1 cellular context compared by ENCODE assay signal in the genomic region with DNA sequence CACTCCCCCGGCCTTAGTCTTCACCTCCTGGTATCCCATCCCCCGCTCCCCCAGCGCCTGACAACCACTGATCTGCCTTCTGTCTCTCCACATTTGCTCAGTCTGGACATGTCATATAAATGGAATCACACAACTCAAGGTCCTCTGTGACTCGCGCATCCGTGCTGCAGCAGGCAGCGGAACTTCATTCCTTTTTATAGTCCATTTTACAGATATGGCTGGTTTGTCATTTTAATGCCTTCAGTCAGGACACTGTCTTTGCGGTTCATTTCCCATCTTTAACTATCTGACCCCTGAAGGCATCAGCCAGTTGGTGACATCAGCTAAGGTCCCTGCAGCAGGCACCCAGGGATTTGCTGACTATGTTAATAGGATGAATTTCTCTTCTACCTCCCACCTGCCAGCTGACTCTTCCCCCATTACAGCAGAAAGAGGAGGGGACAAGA.
TF ChIP-seq lines count a peak whose summit lies in the region.

No MANE protein-coding gene starts in this region.

TF ChIP-seq in H1, 55 proteins besides CTCF, POLR2A, EP300 and RAD21:
- TF ChIP-seq EZH2 (IDR thresholded peaks at IDR 0.05; ENCODE audit: low read depth, low read length, severe bottlenecking) (no peak), SP1 (IDR thresholded peaks at IDR 0.05; ENCODE audit: low read depth, low read length) (no peak), ASH2L (IDR thresholded peaks at IDR 0.05; ENCODE audit: low read length) (no peak), POLR2AphosphoS5 (IDR thresholded peaks at IDR 0.05; ENCODE audit: low read depth, low read length) (no peak), KDM5A (IDR thresholded peaks at IDR 0.05; ENCODE audit: low read length) (no peak), PHF8 (conservative IDR thresholded peaks at IDR 0.05; ENCODE audit: low read depth, low read length) (no peak), NRF1 (IDR thresholded peaks at IDR 0.05; ENCODE audit: low read depth, low read length) (no peak), POU5F1 (IDR thresholded peaks at IDR 0.05; ENCODE audit: low read depth, low read length) (no peak), CBX5 (IDR thresholded peaks at IDR 0.05; ENCODE audit: low read depth, low read length) (no peak), RXRA (IDR thresholded peaks at IDR 0.05; ENCODE audit: insufficient read depth, low read depth, low read length) (no peak), TAF1 (IDR thresholded peaks at IDR 0.05; ENCODE audit: low read depth, low read length) (no peak), JUN (IDR thresholded peaks at IDR 0.05; ENCODE audit: low read depth, low read length) (no peak), EGR1 (IDR thresholded peaks at IDR 0.05; ENCODE audit: borderline replicate concordance, low read depth, low read length) (no peak), BACH1 (IDR thresholded peaks at IDR 0.05; ENCODE audit: low read length) (no peak)
- TF ChIP-seq, protein P1, sequence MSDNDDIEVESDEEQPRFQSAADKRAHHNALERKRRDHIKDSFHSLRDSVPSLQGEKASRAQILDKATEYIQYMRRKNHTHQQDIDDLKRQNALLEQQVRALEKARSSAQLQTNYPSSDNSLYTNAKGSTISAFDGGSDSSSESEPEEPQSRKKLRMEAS (IDR thresholded peaks at IDR 0.05): no peak
- TF ChIP-seq, protein P2, sequence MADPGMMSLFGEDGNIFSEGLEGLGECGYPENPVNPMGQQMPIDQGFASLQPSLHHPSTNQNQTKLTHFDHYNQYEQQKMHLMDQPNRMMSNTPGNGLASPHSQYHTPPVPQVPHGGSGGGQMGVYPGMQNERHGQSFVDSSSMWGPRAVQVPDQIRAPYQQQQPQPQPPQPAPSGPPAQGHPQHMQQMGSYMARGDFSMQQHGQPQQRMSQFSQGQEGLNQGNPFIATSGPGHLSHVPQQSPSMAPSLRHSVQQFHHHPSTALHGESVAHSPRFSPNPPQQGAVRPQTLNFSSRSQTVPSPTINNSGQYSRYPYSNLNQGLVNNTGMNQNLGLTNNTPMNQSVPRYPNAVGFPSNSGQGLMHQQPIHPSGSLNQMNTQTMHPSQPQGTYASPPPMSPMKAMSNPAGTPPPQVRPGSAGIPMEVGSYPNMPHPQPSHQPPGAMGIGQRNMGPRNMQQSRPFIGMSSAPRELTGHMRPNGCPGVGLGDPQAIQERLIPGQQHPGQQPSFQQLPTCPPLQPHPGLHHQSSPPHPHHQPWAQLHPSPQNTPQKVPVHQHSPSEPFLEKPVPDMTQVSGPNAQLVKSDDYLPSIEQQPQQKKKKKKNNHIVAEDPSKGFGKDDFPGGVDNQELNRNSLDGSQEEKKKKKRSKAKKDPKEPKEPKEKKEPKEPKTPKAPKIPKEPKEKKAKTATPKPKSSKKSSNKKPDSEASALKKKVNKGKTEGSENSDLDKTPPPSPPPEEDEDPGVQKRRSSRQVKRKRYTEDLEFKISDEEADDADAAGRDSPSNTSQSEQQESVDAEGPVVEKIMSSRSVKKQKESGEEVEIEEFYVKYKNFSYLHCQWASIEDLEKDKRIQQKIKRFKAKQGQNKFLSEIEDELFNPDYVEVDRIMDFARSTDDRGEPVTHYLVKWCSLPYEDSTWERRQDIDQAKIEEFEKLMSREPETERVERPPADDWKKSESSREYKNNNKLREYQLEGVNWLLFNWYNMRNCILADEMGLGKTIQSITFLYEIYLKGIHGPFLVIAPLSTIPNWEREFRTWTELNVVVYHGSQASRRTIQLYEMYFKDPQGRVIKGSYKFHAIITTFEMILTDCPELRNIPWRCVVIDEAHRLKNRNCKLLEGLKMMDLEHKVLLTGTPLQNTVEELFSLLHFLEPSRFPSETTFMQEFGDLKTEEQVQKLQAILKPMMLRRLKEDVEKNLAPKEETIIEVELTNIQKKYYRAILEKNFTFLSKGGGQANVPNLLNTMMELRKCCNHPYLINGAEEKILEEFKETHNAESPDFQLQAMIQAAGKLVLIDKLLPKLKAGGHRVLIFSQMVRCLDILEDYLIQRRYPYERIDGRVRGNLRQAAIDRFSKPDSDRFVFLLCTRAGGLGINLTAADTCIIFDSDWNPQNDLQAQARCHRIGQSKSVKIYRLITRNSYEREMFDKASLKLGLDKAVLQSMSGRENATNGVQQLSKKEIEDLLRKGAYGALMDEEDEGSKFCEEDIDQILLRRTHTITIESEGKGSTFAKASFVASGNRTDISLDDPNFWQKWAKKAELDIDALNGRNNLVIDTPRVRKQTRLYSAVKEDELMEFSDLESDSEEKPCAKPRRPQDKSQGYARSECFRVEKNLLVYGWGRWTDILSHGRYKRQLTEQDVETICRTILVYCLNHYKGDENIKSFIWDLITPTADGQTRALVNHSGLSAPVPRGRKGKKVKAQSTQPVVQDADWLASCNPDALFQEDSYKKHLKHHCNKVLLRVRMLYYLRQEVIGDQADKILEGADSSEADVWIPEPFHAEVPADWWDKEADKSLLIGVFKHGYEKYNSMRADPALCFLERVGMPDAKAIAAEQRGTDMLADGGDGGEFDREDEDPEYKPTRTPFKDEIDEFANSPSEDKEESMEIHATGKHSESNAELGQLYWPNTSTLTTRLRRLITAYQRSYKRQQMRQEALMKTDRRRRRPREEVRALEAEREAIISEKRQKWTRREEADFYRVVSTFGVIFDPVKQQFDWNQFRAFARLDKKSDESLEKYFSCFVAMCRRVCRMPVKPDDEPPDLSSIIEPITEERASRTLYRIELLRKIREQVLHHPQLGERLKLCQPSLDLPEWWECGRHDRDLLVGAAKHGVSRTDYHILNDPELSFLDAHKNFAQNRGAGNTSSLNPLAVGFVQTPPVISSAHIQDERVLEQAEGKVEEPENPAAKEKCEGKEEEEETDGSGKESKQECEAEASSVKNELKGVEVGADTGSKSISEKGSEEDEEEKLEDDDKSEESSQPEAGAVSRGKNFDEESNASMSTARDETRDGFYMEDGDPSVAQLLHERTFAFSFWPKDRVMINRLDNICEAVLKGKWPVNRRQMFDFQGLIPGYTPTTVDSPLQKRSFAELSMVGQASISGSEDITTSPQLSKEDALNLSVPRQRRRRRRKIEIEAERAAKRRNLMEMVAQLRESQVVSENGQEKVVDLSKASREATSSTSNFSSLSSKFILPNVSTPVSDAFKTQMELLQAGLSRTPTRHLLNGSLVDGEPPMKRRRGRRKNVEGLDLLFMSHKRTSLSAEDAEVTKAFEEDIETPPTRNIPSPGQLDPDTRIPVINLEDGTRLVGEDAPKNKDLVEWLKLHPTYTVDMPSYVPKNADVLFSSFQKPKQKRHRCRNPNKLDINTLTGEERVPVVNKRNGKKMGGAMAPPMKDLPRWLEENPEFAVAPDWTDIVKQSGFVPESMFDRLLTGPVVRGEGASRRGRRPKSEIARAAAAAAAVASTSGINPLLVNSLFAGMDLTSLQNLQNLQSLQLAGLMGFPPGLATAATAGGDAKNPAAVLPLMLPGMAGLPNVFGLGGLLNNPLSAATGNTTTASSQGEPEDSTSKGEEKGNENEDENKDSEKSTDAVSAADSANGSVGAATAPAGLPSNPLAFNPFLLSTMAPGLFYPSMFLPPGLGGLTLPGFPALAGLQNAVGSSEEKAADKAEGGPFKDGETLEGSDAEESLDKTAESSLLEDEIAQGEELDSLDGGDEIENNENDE (IDR thresholded peaks at IDR 0.05; ENCODE audit: insufficient replicate concordance, low read length): no peak
- TF ChIP-seq, protein P3, sequence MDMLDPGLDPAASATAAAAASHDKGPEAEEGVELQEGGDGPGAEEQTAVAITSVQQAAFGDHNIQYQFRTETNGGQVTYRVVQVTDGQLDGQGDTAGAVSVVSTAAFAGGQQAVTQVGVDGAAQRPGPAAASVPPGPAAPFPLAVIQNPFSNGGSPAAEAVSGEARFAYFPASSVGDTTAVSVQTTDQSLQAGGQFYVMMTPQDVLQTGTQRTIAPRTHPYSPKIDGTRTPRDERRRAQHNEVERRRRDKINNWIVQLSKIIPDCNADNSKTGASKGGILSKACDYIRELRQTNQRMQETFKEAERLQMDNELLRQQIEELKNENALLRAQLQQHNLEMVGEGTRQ (IDR thresholded peaks at IDR 0.05; ENCODE audit: low read length): no peak
- TF ChIP-seq, protein P4, sequence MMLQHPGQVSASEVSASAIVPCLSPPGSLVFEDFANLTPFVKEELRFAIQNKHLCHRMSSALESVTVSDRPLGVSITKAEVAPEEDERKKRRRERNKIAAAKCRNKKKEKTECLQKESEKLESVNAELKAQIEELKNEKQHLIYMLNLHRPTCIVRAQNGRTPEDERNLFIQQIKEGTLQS (IDR thresholded peaks at IDR 0.05; ENCODE audit: insufficient read depth, low read depth, low read length): no peak
- TF ChIP-seq, protein P5, sequence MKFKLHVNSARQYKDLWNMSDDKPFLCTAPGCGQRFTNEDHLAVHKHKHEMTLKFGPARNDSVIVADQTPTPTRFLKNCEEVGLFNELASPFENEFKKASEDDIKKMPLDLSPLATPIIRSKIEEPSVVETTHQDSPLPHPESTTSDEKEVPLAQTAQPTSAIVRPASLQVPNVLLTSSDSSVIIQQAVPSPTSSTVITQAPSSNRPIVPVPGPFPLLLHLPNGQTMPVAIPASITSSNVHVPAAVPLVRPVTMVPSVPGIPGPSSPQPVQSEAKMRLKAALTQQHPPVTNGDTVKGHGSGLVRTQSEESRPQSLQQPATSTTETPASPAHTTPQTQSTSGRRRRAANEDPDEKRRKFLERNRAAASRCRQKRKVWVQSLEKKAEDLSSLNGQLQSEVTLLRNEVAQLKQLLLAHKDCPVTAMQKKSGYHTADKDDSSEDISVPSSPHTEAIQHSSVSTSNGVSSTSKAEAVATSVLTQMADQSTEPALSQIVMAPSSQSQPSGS (IDR thresholded peaks at IDR 0.05; ENCODE audit: low read length): no peak
